Comparison of ENCODE assay signal across 14 cellular contexts in the genomic region with DNA sequence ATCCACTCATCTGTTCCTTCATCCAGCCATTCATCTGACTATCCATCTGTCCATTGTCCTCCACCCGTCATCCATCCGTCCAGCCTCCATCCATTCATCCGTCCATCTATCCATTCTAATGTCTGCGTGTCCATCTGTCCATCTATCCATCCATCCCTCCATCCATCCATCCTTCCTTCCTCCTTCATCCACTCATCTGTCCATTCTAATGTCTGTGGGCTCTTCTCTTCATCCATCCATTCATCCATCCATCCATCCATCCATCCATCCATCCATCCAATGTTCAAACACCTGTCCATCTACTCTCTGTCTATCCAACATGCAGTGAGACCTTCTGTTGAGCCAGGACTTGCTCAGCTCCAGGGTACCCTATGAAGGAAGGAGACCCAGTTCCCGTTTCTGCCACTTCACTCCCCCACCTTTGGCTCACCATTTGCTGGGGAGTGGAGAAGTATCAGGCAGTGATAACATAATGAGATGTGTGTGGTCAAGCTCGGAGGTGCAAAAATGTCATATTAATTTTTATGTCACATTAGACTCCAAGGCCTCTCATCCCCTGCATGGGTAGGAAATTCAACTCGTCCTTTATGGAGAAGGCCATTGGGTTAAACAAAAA. TPM values are rescaled to one million over a fixed set of nuclear protein-coding genes. Genes with fewer than 3 reads are reported as not detected.
DNase-seq lines count a peak whose midpoint lies in the region; ATAC-seq, FAIRE-seq and TF ChIP-seq lines count a peak whose summit lies in the region.
"Had no signal": no experiment of that assay in that cellular context is flagged by ENCODE, and none has a peak within 500 bp of the region (broad histone marks: within the 10 kb centered on the region; RNA-seq: fewer than 3 reads in every experiment).

No MANE protein-coding gene starts in this region.

- intact Hi-C loops in activated naive CD4-positive, alpha-beta T cell treated with anti-CD3 and anti-CD28 coated beads for 36 hours (cut with micrococcal nuclease) = loop anchor here (1.0 to 5.0 kb wide), 10 partner anchors 10 to 408 kb away; a partner anchor contains a TSS

- no peaks in the 10 kb centered on the region for H3K36me3 Mint-ChIP-seq in activated naive CD4-positive, alpha-beta T cell treated with anti-CD3 and anti-CD28 coated beads for 36 hours (ENCODE audit: low read depth)
- peaks cover 4% of the 10 kb centered on the region for H3K36me3 Mint-ChIP-seq in T-cell
- H3K36me3 Mint-ChIP-seq in effector memory CD8-positive, alpha-beta T cell (ENCODE audit: insufficient read depth) = peaks cover 3% of the 10 kb centered on the region

- peaks cover 13% of the 10 kb centered on the region for H3K4me1 ChIP-seq in foreskin keratinocyte
- H3K4me1 ChIP-seq: uterus had no signal

- DNase-seq in activated naive CD4-positive, alpha-beta T cell treated with anti-CD3 and anti-CD28 coated beads for 36 hours = no peak
- DNase-seq in activated naive CD4-positive, alpha-beta T cell treated with anti-CD3 and anti-CD28 coated beads, Interleukin-2, amount 50 U/mL, for 16 hours = no peak
- DNase-seq in T-cell (peak in 1 of 34 experiments; percentile 4), urothelium cell line (ENCODE audit: low spot score) (no peak), foreskin keratinocyte (no peak)
- DNase-seq in effector memory CD8-positive, alpha-beta T cell = no peak
- DNase-seq in stimulated activated naive CD4-positive, alpha-beta T cell (lab: John Stamatoyannopoulos, UW) = no peak

- H3K4me3 Mint-ChIP-seq in activated naive CD4-positive, alpha-beta T cell treated with anti-CD3 and anti-CD28 coated beads for 36 hours = peak overlapping the region; percentile 40
- peak overlapping the region; percentile 41 to 72 (median 60) for H3K4me3 Mint-ChIP-seq in T-cell
- peak overlapping the region; percentile 69 to 84 for H3K4me3 Mint-ChIP-seq in effector memory CD8-positive, alpha-beta T cell

- peak; percentile 63 for FAIRE-seq in urothelium cell line (lab: Jason Lieb, UNC)

- peaks cover 8% of the 10 kb centered on the region for H3K9me3 Mint-ChIP-seq in activated naive CD4-positive, alpha-beta T cell treated with anti-CD3 and anti-CD28 coated beads for 36 hours
- H3K9me3 Mint-ChIP-seq in T-cell = peaks cover 4 to 5% (median 4%) of the 10 kb centered on the region in 3 donors
- H3K9me3 Mint-ChIP-seq in effector memory CD8-positive, alpha-beta T cell = peaks cover 0 to 2% of the 10 kb centered on the region in 2 donors

- peaks cover 32% of the 10 kb centered on the region for H3K4me1 Mint-ChIP-seq in activated naive CD4-positive, alpha-beta T cell treated with anti-CD3 and anti-CD28 coated beads for 36 hours (ENCODE audit: low read depth)
- H3K4me1 Mint-ChIP-seq in T-cell = peaks cover 27 to 51% (median 36%) of the 10 kb centered on the region in 3 donors
- H3K4me1 Mint-ChIP-seq in effector memory CD8-positive, alpha-beta T cell (ENCODE audit: low read depth in 2 of 2) = peaks cover 53 to 62% of the 10 kb centered on the region in 2 donors

- H3K27me3 ChIP-seq in foreskin keratinocyte = no peaks in the 10 kb centered on the region
- H3K27me3 ChIP-seq: uterus had no signal

- CTCF ChIA-PET in activated naive CD4-positive, alpha-beta T cell treated with anti-CD3 and anti-CD28 coated beads for 36 hours (lab: Charles Lee) = interaction anchor here (1.3 to 5.1 kb wide), 7 partner anchors 10 to 80 kb away, joined by 3 to 94 read pairs (median 11); no protein-coding TSS in a partner anchor
- CTCF ChIA-PET in T-cell (lab: Charles Lee) = interaction anchor here in 1 of 2 donors (1.2 to 1.6 kb wide), 4 partner anchors 10 to 56 kb away, joined by 3 to 6 read pairs (median 4); no protein-coding TSS in a partner anchor

- peak overlapping the region; percentile 90 for H3K27ac Mint-ChIP-seq in activated naive CD4-positive, alpha-beta T cell treated with anti-CD3 and anti-CD28 coated beads for 36 hours
- H3K27ac Mint-ChIP-seq in T-cell = peak overlapping the region; percentile 91 to 95
- peak overlapping the region; percentile 81 for H3K27ac Mint-ChIP-seq in effector memory CD8-positive, alpha-beta T cell

- ATAC-seq in T-cell (replicated peaks in 1 of 4) (no peak), foreskin keratinocyte (no peak), HG03108 (IDR thresholded peaks at IDR 0.05; ENCODE audit: unreplicated experiment) (no peak)
- no peak for ATAC-seq in effector memory CD8-positive, alpha-beta T cell (replicated peaks)

- no peaks in the 10 kb centered on the region for H3K27me3 Mint-ChIP-seq in activated naive CD4-positive, alpha-beta T cell treated with anti-CD3 and anti-CD28 coated beads for 36 hours (ENCODE audit: low read depth)
- H3K27me3 Mint-ChIP-seq in T-cell = no peaks in the 10 kb centered on the region
- H3K27me3 Mint-ChIP-seq in effector memory CD8-positive, alpha-beta T cell = no peaks in the 10 kb centered on the region

- TF ChIP-seq CTCF in foreskin keratinocyte (conservative IDR thresholded peaks at IDR 0.05) = no peak

- POLR2A ChIA-PET in T-cell (lab: Charles Lee) = interaction anchor here in 1 of 2 donors (0.7 kb wide), 1 partner anchor 55 kb away, joined by 3 read pairs; no protein-coding TSS in a partner anchor

- no peak overlapping the region for H3K27ac ChIP-seq in foreskin keratinocyte
- H3K27ac ChIP-seq: VCaP had no signal

RNA-seq across cellular contexts. Expression of a gene that starts 36.5 kb away (rescaled TPM):
- total RNA-seq in activated naive CD4-positive, alpha-beta T cell treated with anti-CD3 and anti-CD28 coated beads for 36 hours = 1 to 10 TPM in 1 of 2 experiments, under 1 TPM in 1; 0.93 to 1.0 TPM
- total RNA-seq in T-cell = 10 to 100 TPM in 4 of 5 donors, 1 to 10 TPM in 1; 7.8 to 91.7 (median 11.7) TPM
- total RNA-seq in foreskin keratinocyte = 40.6 and 64.6 TPM in 2 replicates
- 35.5 and 50.5 TPM in 2 replicates for polyA plus RNA-seq in foreskin keratinocyte

RNA-seq across cellular contexts. Expression of a gene that starts 49.5 kb away (rescaled TPM):
- total RNA-seq in activated naive CD4-positive, alpha-beta T cell treated with anti-CD3 and anti-CD28 coated beads for 36 hours = 1 to 10 TPM; 1.0 to 1.2 TPM
- total RNA-seq in T-cell = 10 to 100 TPM in 1 of 5 donors, 1 to 10 TPM in 4; 1.5 to 10.2 (median 5.9) TPM
- total RNA-seq in foreskin keratinocyte = not detected in 2 replicates
- polyA plus RNA-seq in foreskin keratinocyte = 0.02 TPM in 1 of 2 replicates, not detected in the other
- total RNA-seq: Daoy, HT1080, lung microvascular endothelial cell, osteoblast had no signal

RNA-seq across cellular contexts. Expression of a gene that starts 55.6 kb away (rescaled TPM):
- total RNA-seq in activated naive CD4-positive, alpha-beta T cell treated with anti-CD3 and anti-CD28 coated beads for 36 hours = 1 to 10 TPM; 7.1 to 7.7 TPM
- 10 to 100 TPM in 1 of 5 donors, 1 to 10 TPM in 4; 6.1 to 11.2 (median 6.6) TPM for total RNA-seq in T-cell
- 4.9 and 5.1 TPM in 2 replicates for total RNA-seq in foreskin keratinocyte
- polyA plus RNA-seq in foreskin keratinocyte = 4.0 and 4.2 TPM in 2 replicates

Comparison
In these comparisons a context has a peak if more than half of its experiments do, and no peak if none do; other contexts are left out.
1. RNA of a gene that starts 36.5 kb away (total RNA-seq): 40.6 to 64.6 TPM in foreskin keratinocyte and 7.8 to 91.7 TPM in T-cell; 0.93 to 1.0 TPM in activated naive CD4-positive, alpha-beta T cell treated with anti-CD3 and anti-CD28 coated beads for 36 hours; every median in the first group is over 4 times any median in the second.
2. Peak in every context shown above with its lines, with median percentiles within 50 percentile points of each other: H3K27ac Mint-ChIP-seq and H3K4me3 Mint-ChIP-seq.